ENCODE assay signal across 8 cellular contexts in genomic region chr12:104285740-104286537, GRCh38. TPM values are rescaled to one million over a fixed set of nuclear protein-coding genes. Genes with fewer than 3 reads are reported as not detected.
DNase-seq lines count a peak whose midpoint lies in the region; ATAC-seq and TF ChIP-seq lines count a peak whose summit lies in the region.

No MANE protein-coding gene starts in this region.

- DNase-seq in stimulated activated CD4-positive, alpha-beta T cell treated with anti-CD3 and anti-CD28 coated beads, Interleukin-2, amount 100 ng/mL, for 4 hours (ENCODE audit: low read depth) = peak; percentile 6
- DNase-seq in stimulated activated CD4-positive, alpha-beta T cell treated with anti-CD3 and anti-CD28 coated beads, Interleukin-12 subunit alpha, Interleukin-12 subunit beta, amount 100 ng/mL, for 4 hours = no peak
- peak; percentile 54 for DNase-seq in SW480 (ENCODE audit: low spot score)
- no peak for DNase-seq in fibroblast of mammary gland (ENCODE audit: low read depth)
- DNase-seq in sigmoid colon = no peak
- DNase-seq in NCI-H1105 treated with DMSO at 0.1 percent for 48 hours (lab: John Stamatoyannopoulos, UW) = no peak

- H3K4me3 ChIP-seq in fibroblast of mammary gland (ENCODE audit: control insufficient read depth, low read depth, low read length) = peak overlapping the region; percentile 94
- H3K4me3 ChIP-seq in sigmoid colon = peak overlapping the region in 3 of 4 donors; percentile 62 to 78 (median 71)

- 17 to 63% methylated on average over 3 of the region's 3 CpGs for WGBS in sigmoid colon, 2 donors

- H3K9me3 ChIP-seq in sigmoid colon = no peaks in the 10 kb centered on the region

- H3K4me1 ChIP-seq in sigmoid colon = peaks cover 0 to 31% (median 28%) of the 10 kb centered on the region in 4 donors

- H3K27ac ChIP-seq in sigmoid colon = peak overlapping the region; percentile 89 to 98 (median 90)

- ATAC-seq in HG03432 (IDR thresholded peaks at IDR 0.05; ENCODE audit: unreplicated experiment) (no peak), HG02870 (IDR thresholded peaks at IDR 0.05; ENCODE audit: unreplicated experiment) (no peak)

- intact Hi-C loops in sigmoid colon (cut with DNase I) = loop anchor here (2.0 to 5.0 kb wide), 3 partner anchors 67 to 149 kb away; partner anchors contain the start of gene NFYB

- H3K27me3 ChIP-seq in sigmoid colon = no peaks in the 10 kb centered on the region

- peaks cover 0 to 3% (median 0%) of the 10 kb centered on the region in 4 donors for H3K36me3 ChIP-seq in sigmoid colon

- TF ChIP-seq POLR2A in sigmoid colon (IDR thresholded peaks at IDR 0.05) = no peak

- no peak for TF ChIP-seq EP300 in sigmoid colon (IDR thresholded peaks at IDR 0.05)

- TF ChIP-seq CTCF in fibroblast of mammary gland (conservative IDR thresholded peaks at IDR 0.05; ENCODE audit: control insufficient read depth, insufficient read depth, low read depth, low read length) (no peak), sigmoid colon (IDR thresholded peaks at IDR 0.05) (no peak)

RNA-seq across cellular contexts. Expression of gene EID3, which starts 17.6 kb away (rescaled TPM):
- total RNA-seq in sigmoid colon = 10 to 100 TPM in 2 of 4 donors, 1 to 10 TPM in 2; 4.6 to 21.9 (median 13.5) TPM
- polyA plus RNA-seq in sigmoid colon = 1 to 10 TPM in 2 of 3 donors, under 1 TPM in 1; 0.46 to 2.5 (median 1.2) TPM

Comparison
In these comparisons a context has a peak if more than half of its experiments do, and no peak if none do; other contexts are left out.
1. DNase-seq: peak in stimulated activated CD4-positive, alpha-beta T cell treated with anti-CD3 and anti-CD28 coated beads, Interleukin-2, amount 100 ng/mL, for 4 hours (single experiment) and SW480 (single experiment); none in stimulated activated CD4-positive, alpha-beta T cell treated with anti-CD3 and anti-CD28 coated beads, Interleukin-12 subunit alpha, Interleukin-12 subunit beta, amount 100 ng/mL, for 4 hours (single experiment), fibroblast of mammary gland (single experiment), sigmoid colon (single experiment) and NCI-H1105 treated with DMSO at 0.1 percent for 48 hours (single experiment).